ENCODE assay signal across 11 cellular contexts in the genomic region with DNA sequence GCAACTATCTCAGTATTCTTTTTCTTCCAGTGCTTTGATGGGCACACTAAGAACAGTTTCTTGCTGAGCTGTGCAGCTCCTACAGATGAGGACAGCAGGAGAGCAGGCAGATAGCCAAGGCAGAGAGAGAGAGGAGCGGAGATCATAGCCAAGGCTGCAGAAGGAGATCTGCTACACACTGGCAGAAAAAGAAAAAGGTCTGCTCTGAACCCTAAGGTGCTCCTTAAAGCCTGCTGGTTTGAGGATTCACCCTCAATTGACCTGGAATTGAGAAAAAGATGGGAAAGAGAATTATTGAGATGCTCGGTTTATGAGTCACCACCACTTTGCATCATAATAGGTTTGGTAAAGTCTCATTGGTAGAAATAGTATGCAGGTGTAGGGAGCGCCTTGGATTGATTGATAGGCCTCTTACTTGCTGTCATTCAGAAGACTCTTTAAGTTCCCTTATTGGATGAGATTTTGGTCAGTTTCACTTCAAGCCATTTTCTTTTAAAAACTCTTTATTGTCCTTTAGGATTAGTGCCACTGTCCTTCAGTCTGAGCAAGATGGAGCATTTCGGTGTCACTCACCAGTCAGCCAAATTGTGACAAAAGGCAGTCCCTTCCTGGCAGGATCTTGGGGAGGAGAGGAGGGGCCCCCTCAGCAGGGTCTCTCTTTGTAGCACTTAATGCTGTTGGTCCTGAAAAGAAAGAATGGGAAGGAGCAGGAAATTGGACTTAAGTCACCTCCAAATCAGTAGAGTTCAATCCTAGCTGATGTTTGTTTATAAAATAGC.
DNase-seq lines count a peak whose midpoint lies in the region; ATAC-seq and TF ChIP-seq lines count a peak whose summit lies in the region.
"Had no signal": no experiment of that assay in that cellular context is flagged by ENCODE, and none has a peak within 500 bp of the region (broad histone marks: within the 10 kb centered on the region; RNA-seq: fewer than 3 reads in every experiment).

No MANE protein-coding gene starts in this region.

- no peaks in the 10 kb centered on the region for H4K20me1 ChIP-seq in neural progenitor cell (ENCODE audit: low read depth)

- no peaks in the 10 kb centered on the region for H3K36me3 Mint-ChIP-seq in neural progenitor cell

- H3K27me3 Mint-ChIP-seq in neural progenitor cell (ENCODE audit: insufficient read depth, low read depth) = no peaks in the 10 kb centered on the region
- H3K27me3 Mint-ChIP-seq: dendritic cell treated with granulocyte-macrophage colony-stimulating factor and Interleukin-4, amounts not matched to agents 40 ng/mL and 50 ng/mL, for 4 days had no signal

- peak overlapping the region; percentile 14 for H3K27ac Mint-ChIP-seq in neural progenitor cell
- H3K27ac Mint-ChIP-seq: dendritic cell treated with granulocyte-macrophage colony-stimulating factor and Interleukin-4, amounts not matched to agents 40 ng/mL and 50 ng/mL, for 4 days had no signal

- no peak for TF ChIP-seq EP300 in suprapubic skin (IDR thresholded peaks at IDR 0.05)

- no peak overlapping the region for H2AFZ ChIP-seq in neural progenitor cell (replicated peaks)

- no peak for ATAC-seq in HG03565 (IDR thresholded peaks at IDR 0.05; ENCODE audit: unreplicated experiment)
- no peak for ATAC-seq in GM18502 (IDR thresholded peaks at IDR 0.05; ENCODE audit: poor library complexity, unreplicated experiment)

- H3K27me3 ChIP-seq in neural progenitor cell (peaks cover 6% of the 10 kb centered on the region), suprapubic skin (no peaks in the 10 kb centered on the region)

- TF ChIP-seq CTCF in neural progenitor cell (IDR thresholded peaks at IDR 0.05) (no peak), suprapubic skin (IDR thresholded peaks at IDR 0.05) (no peak)

- H3K4me3 Mint-ChIP-seq in neural progenitor cell = peak overlapping the region; percentile 61
- H3K4me3 Mint-ChIP-seq: dendritic cell treated with granulocyte-macrophage colony-stimulating factor and Interleukin-4, amounts not matched to agents 40 ng/mL and 50 ng/mL, for 4 days had no signal

- DNase-seq in EL (peak; percentile 43), NCI-H446 (lab: John Stamatoyannopoulos, UW) (peak; percentile 76 to 94), fibroblast of peridontal ligament (ENCODE audit: extremely low read depth) (peak; percentile 55), neural progenitor cell (ENCODE audit: low spot score) (peak; percentile 88), suprapubic skin (ENCODE audit: low spot score in 2 of 2) (no peak), NCI-H748 (lab: John Stamatoyannopoulos, UW; ENCODE audit: unreplicated experiment) (no peak)
- DNase-seq: activated CD4-positive, alpha-beta T cell treated with anti-CD3 and anti-CD28 coated beads, Interleukin-2, amount 50 U/mL, for 1 hour; Caco-2 had no signal

- H3K27ac ChIP-seq in neural progenitor cell (peak overlapping the region; percentile 47), suprapubic skin (no peak overlapping the region)

- H3K9ac ChIP-seq in neural progenitor cell = no peak overlapping the region

- no peaks in the 10 kb centered on the region for H3K36me3 ChIP-seq in neural progenitor cell
- H3K36me3 ChIP-seq in suprapubic skin = no peaks in the 10 kb centered on the region

- 62% methylated on average over 4 of the region's 4 CpGs for WGBS in suprapubic skin

- H3K79me2 ChIP-seq in neural progenitor cell (ENCODE audit: low read depth) = no peaks in the 10 kb centered on the region

- no peaks in the 10 kb centered on the region for H3K9me3 ChIP-seq in neural progenitor cell (ENCODE audit: low read depth)
- H3K9me3 ChIP-seq in suprapubic skin = no peaks in the 10 kb centered on the region
- H3K9me3 ChIP-seq: Caco-2 had no signal

- peaks cover 31% of the 10 kb centered on the region for H3F3A ChIP-seq in neural progenitor cell (ENCODE audit: low read depth)

- H3K4me2 ChIP-seq in neural progenitor cell = peak overlapping the region; percentile 69

- H3K4me1 Mint-ChIP-seq in neural progenitor cell = peaks cover 28% of the 10 kb centered on the region

- H3K4me3 ChIP-seq in neural progenitor cell (peak overlapping the region; percentile 25), suprapubic skin (no peak overlapping the region)

- no peak for TF ChIP-seq POLR2A in suprapubic skin (IDR thresholded peaks at IDR 0.05)

- H3K4me1 ChIP-seq in neural progenitor cell (peaks cover 23% of the 10 kb centered on the region), suprapubic skin (peaks cover 3% of the 10 kb centered on the region)
- H3K4me1 ChIP-seq: Caco-2 had no signal

- H3K9me3 Mint-ChIP-seq in neural progenitor cell = no peaks in the 10 kb centered on the region

Comparison
In these comparisons a context has a peak if more than half of its experiments do, and no peak if none do; other contexts are left out.
1. DNase-seq: peak in EL (single experiment), NCI-H446 (2 of 2), fibroblast of peridontal ligament (single experiment) and neural progenitor cell (single experiment); none in suprapubic skin (0 of 2) and NCI-H748 (single experiment).